ENCODE assay signal across 26 cellular contexts in genomic region chr3:50044976-50045375, GRCh38. TPM values are rescaled to one million over a fixed set of nuclear protein-coding genes. Genes with fewer than 3 reads are reported as not detected.
A peak's percentile ranks its signal among the peaks of the same experiment; 100 is the strongest.
DNase-seq lines count a peak whose midpoint lies in the region; ATAC-seq and TF ChIP-seq lines count a peak whose summit lies in the region.
"Had no signal": no experiment of that assay in that cellular context is flagged by ENCODE, and none has a peak within 500 bp of the region (broad histone marks: within the 10 kb centered on the region; RNA-seq: fewer than 3 reads in every experiment).

No MANE protein-coding gene starts in this region.

- no peak overlapping the region for H3K4me3 Mint-ChIP-seq in H9
- H3K4me3 Mint-ChIP-seq in activated T-helper 1 cell treated with anti-CD3 and anti-CD28 coated beads, Interleukin-12 subunit alpha, Interleukin-12 subunit beta, Interleukin-2, Interleukin-4 antibody, amounts not matched to agents 30 ng/mL and 10 ng/mL and 1 ng/mL, durations not matched to agents 14 hours and 24 hours and 36 hours = no peak overlapping the region
- no peak overlapping the region for H3K4me3 Mint-ChIP-seq in stimulated activated naive B cell treated with anti-CD40 and anti-IgM and Interleukin-4, amounts not matched to agents 10 μg/mL and 1 μg/mL and 100 μg/mL, for 72 hours
- no peak overlapping the region for H3K4me3 Mint-ChIP-seq in osteocyte (ENCODE audit: unreplicated experiment)
- H3K4me3 Mint-ChIP-seq: CD8-positive, alpha-beta memory T cell; GM23338 had no signal

- no peaks in the 10 kb centered on the region for H3K36me3 Mint-ChIP-seq in activated naive CD4-positive, alpha-beta T cell treated with anti-CD3 and anti-CD28 coated beads, Interleukin-2, amount 50 U/mL, for 72 hours
- H3K36me3 Mint-ChIP-seq in H9 (ENCODE audit: insufficient read depth in 1 of 3, low read depth in 3 of 3) (peaks cover 9 to 25% (median 15%) of the 10 kb centered on the region in 3 experiments; a peak in 6 of 7 replicates), osteocyte (ENCODE audit: unreplicated experiment) (peaks cover 11% of the 10 kb centered on the region)
- H3K36me3 Mint-ChIP-seq in activated T-helper 1 cell treated with anti-CD3 and anti-CD28 coated beads, Interleukin-12 subunit alpha, Interleukin-12 subunit beta, Interleukin-2, Interleukin-4 antibody, amounts not matched to agents 30 ng/mL and 10 ng/mL and 1 ng/mL, durations not matched to agents 14 hours and 24 hours and 36 hours (ENCODE audit: low read depth) = peaks cover 18% of the 10 kb centered on the region
- H3K36me3 Mint-ChIP-seq in stimulated activated naive B cell treated with anti-CD40 and anti-IgM and Interleukin-4, amounts not matched to agents 10 μg/mL and 1 μg/mL and 100 μg/mL, for 72 hours = peaks cover 10 to 16% of the 10 kb centered on the region in 2 donors

- H3K27ac ChIP-seq in H9 (ENCODE audit: insufficient read length, low read depth, low read length) = no peak overlapping the region
- H3K27ac ChIP-seq: SJCRH30 had no signal

- H3K27me3 ChIP-seq in H9 (ENCODE audit: insufficient read depth, low read length) = no peaks in the 10 kb centered on the region
- H3K27me3 ChIP-seq: SJCRH30 had no signal

- H3K4me1 Mint-ChIP-seq in H9 (no peaks in the 10 kb centered on the region), osteocyte (ENCODE audit: unreplicated experiment) (peaks cover 25% of the 10 kb centered on the region)
- peaks cover 18% of the 10 kb centered on the region for H3K4me1 Mint-ChIP-seq in activated T-helper 1 cell treated with anti-CD3 and anti-CD28 coated beads, Interleukin-12 subunit alpha, Interleukin-12 subunit beta, Interleukin-2, Interleukin-4 antibody, amounts not matched to agents 30 ng/mL and 10 ng/mL and 1 ng/mL, durations not matched to agents 14 hours and 24 hours and 36 hours (ENCODE audit: low read depth)
- H3K4me1 Mint-ChIP-seq in stimulated activated naive B cell treated with anti-CD40 and anti-IgM and Interleukin-4, amounts not matched to agents 10 μg/mL and 1 μg/mL and 100 μg/mL, for 72 hours = peaks cover 3 to 4% of the 10 kb centered on the region in 2 donors
- H3K4me1 Mint-ChIP-seq: GM23338 had no signal

- H3K9me3 ChIP-seq in H9 (ENCODE audit: control insufficient read depth, low read depth, low read length) = no peaks in the 10 kb centered on the region
- H3K9me3 ChIP-seq: SJCRH30 had no signal

- no peak overlapping the region for H2AK5ac ChIP-seq in H9 (ENCODE audit: insufficient read length, low read length)

- H3K79me1 ChIP-seq in H9 (ENCODE audit: insufficient read depth, low read depth, low read length, poor library complexity, severe bottlenecking) = no peaks in the 10 kb centered on the region

- H4K5ac ChIP-seq in H9 (ENCODE audit: insufficient read length, low read depth, low read length) = no peak overlapping the region

- H3K18ac ChIP-seq in H9 (ENCODE audit: insufficient read length, low read depth, low read length) = no peak overlapping the region

- no peak overlapping the region for H4K8ac ChIP-seq in H9 (replicated peaks; ENCODE audit: insufficient read length, low read depth, low read length)

- ATAC-seq in activated naive CD4-positive, alpha-beta T cell treated with anti-CD3 and anti-CD28 coated beads, Interleukin-2, amount 50 U/mL, for 72 hours = peak in 1 of 2 donors; percentile 81
- ATAC-seq in stimulated activated naive B cell treated with anti-CD40 and anti-IgM and Interleukin-4, amounts not matched to agents 10 μg/mL and 1 μg/mL and 100 μg/mL, for 72 hours (replicated peaks) = peak; percentile 74 to 75
- ATAC-seq: GM23338, PC-3, Right ventricle myocardium inferior, SK-N-SH treated with all-trans-retinoic acid at 6 μM for 48 hours had no signal

- no peak overlapping the region for H4K91ac ChIP-seq in H9 (ENCODE audit: insufficient read length, low read depth, low read length)

- no peak overlapping the region for H3K9ac ChIP-seq in H9 (ENCODE audit: extremely low read depth, insufficient read length, low read length)

- no peaks in the 10 kb centered on the region for H3K79me2 ChIP-seq in H9 (ENCODE audit: insufficient read depth, low read length)

- H2BK120ac ChIP-seq in H9 (ENCODE audit: low read depth, low read length, poor library complexity, severe bottlenecking) = no peak overlapping the region

- H2BK15ac ChIP-seq in H9 (ENCODE audit: low read depth, low read length) = no peak overlapping the region

- no peaks in the 10 kb centered on the region for H4K20me1 ChIP-seq in H9 (ENCODE audit: control insufficient read depth, insufficient read depth, insufficient read length)

- no peak overlapping the region for H2BK5ac ChIP-seq in H9 (ENCODE audit: insufficient read length, low read length)

- TF ChIP-seq CTCF in H9 (conservative IDR thresholded peaks at IDR 0.05) = no peak
- TF ChIP-seq CTCF in osteocyte (IDR thresholded peaks at IDR 0.05) = no peak

- H3K23me2 ChIP-seq in H9 (ENCODE audit: insufficient read length, low read depth, low read length, poor library complexity, severe bottlenecking) = no peaks in the 10 kb centered on the region

- no peak overlapping the region for H2BK20ac ChIP-seq in H9 (ENCODE audit: low read depth, low read length, poor library complexity, severe bottlenecking)

- H3K27ac Mint-ChIP-seq in activated naive CD4-positive, alpha-beta T cell treated with anti-CD3 and anti-CD28 coated beads, Interleukin-2, amount 50 U/mL, for 72 hours = peak overlapping the region; percentile 22 to 69
- H3K27ac Mint-ChIP-seq in H9 (peak overlapping the region in 2 of 3 experiments; percentile 72 to 76; a peak in 2 of 7 replicates), osteocyte (ENCODE audit: unreplicated experiment) (no peak overlapping the region)
- H3K27ac Mint-ChIP-seq in activated T-helper 1 cell treated with anti-CD3 and anti-CD28 coated beads, Interleukin-12 subunit alpha, Interleukin-12 subunit beta, Interleukin-2, Interleukin-4 antibody, amounts not matched to agents 30 ng/mL and 10 ng/mL and 1 ng/mL, durations not matched to agents 14 hours and 24 hours and 36 hours = peak overlapping the region; percentile 2
- H3K27ac Mint-ChIP-seq in stimulated activated naive B cell treated with anti-CD40 and anti-IgM and Interleukin-4, amounts not matched to agents 10 μg/mL and 1 μg/mL and 100 μg/mL, for 72 hours = no peak overlapping the region

- no CpG with 5 or more reads among the region's 1 CpG for WGBS in H9 (ENCODE audit: extremely low coverage, insufficient read length, low lambda C conversion rate)

- intact Hi-C loops in activated T-helper 1 cell treated with anti-CD3 and anti-CD28 coated beads, Interleukin-12 subunit alpha, Interleukin-12 subunit beta, Interleukin-2, Interleukin-4 antibody, amounts not matched to agents 30 ng/mL and 10 ng/mL and 1 ng/mL, durations not matched to agents 14 hours and 24 hours and 36 hours (cut with micrococcal nuclease) = no loop called here

- no peak overlapping the region for H2AFZ ChIP-seq in H9 (ENCODE audit: low read length)
- H2AFZ ChIP-seq: GM23338 had no signal

- no peak overlapping the region for H3T11ph ChIP-seq in H9 (ENCODE audit: low read length)

- H3K4me1 ChIP-seq in H9 (ENCODE audit: insufficient read depth, low read length) = no peaks in the 10 kb centered on the region

- H3K27me3 Mint-ChIP-seq in H9 (ENCODE audit: low read depth) (no peaks in the 10 kb centered on the region), osteocyte (ENCODE audit: unreplicated experiment) (no peaks in the 10 kb centered on the region)
- no peaks in the 10 kb centered on the region for H3K27me3 Mint-ChIP-seq in activated T-helper 1 cell treated with anti-CD3 and anti-CD28 coated beads, Interleukin-12 subunit alpha, Interleukin-12 subunit beta, Interleukin-2, Interleukin-4 antibody, amounts not matched to agents 30 ng/mL and 10 ng/mL and 1 ng/mL, durations not matched to agents 14 hours and 24 hours and 36 hours (ENCODE audit: insufficient read depth)
- H3K27me3 Mint-ChIP-seq in stimulated activated naive B cell treated with anti-CD40 and anti-IgM and Interleukin-4, amounts not matched to agents 10 μg/mL and 1 μg/mL and 100 μg/mL, for 72 hours = no peaks in the 10 kb centered on the region

- H2BK12ac ChIP-seq in H9 (ENCODE audit: insufficient read length, low read depth, low read length) = no peak overlapping the region

- H3K9me3 Mint-ChIP-seq in activated naive CD4-positive, alpha-beta T cell treated with anti-CD3 and anti-CD28 coated beads, Interleukin-2, amount 50 U/mL, for 72 hours = no peaks in the 10 kb centered on the region
- H3K9me3 Mint-ChIP-seq in H9 = no peaks in the 10 kb centered on the region
- no peaks in the 10 kb centered on the region for H3K9me3 Mint-ChIP-seq in activated T-helper 1 cell treated with anti-CD3 and anti-CD28 coated beads, Interleukin-12 subunit alpha, Interleukin-12 subunit beta, Interleukin-2, Interleukin-4 antibody, amounts not matched to agents 30 ng/mL and 10 ng/mL and 1 ng/mL, durations not matched to agents 14 hours and 24 hours and 36 hours
- no peaks in the 10 kb centered on the region for H3K9me3 Mint-ChIP-seq in stimulated activated naive B cell treated with anti-CD40 and anti-IgM and Interleukin-4, amounts not matched to agents 10 μg/mL and 1 μg/mL and 100 μg/mL, for 72 hours
- H3K9me3 Mint-ChIP-seq in osteocyte (ENCODE audit: unreplicated experiment) = no peaks in the 10 kb centered on the region
- H3K9me3 Mint-ChIP-seq: CD8-positive, alpha-beta memory T cell; GM23338 had no signal

- no peak for DNase-seq in activated naive CD4-positive, alpha-beta T cell treated with anti-CD3 and anti-CD28 coated beads, Interleukin-2, amount 50 U/mL, for 72 hours (ENCODE audit: low spot score in 2 of 2)
- DNase-seq in activated naive CD4-positive, alpha-beta T cell treated with Interleukin-2 at 50 U/mL for 16 hours = no peak
- DNase-seq in H9 = no peak
- no peak for DNase-seq in activated T-helper 1 cell treated with anti-CD3 and anti-CD28 coated beads, Interleukin-12 subunit alpha, Interleukin-12 subunit beta, Interleukin-2, Interleukin-4 antibody, amounts not matched to agents 30 ng/mL and 10 ng/mL and 1 ng/mL, durations not matched to agents 14 hours and 24 hours and 36 hours (ENCODE audit: low spot score)
- DNase-seq in stimulated activated naive B cell treated with anti-CD40 and anti-IgM and Interleukin-4, amounts not matched to agents 10 μg/mL and 1 μg/mL and 100 μg/mL, for 72 hours = no peak
- no peak for DNase-seq in osteocyte (ENCODE audit: extremely low spot score, unreplicated experiment)
- no peak for DNase-seq in DMS 273 (lab: John Stamatoyannopoulos, UW; ENCODE audit: unreplicated experiment)
- DNase-seq: C1 segment of cervical spinal cord; CD8-positive, alpha-beta memory T cell; DMS53; HCEC 1CT; IMR-90; KG1; NCI-H1048; NCI-H1417; NCI-H1694; NCI-H2029 treated with DMSO at 0.1 percent for 48 hours; NCI-H446 treated with DMSO at 0.1 percent for 48 hours; NCI-H526; NCI-H82; NK-92 treated with Interleukin-12 subunit alpha and Interleukin-12 subunit beta, amount 100 ng/mL, for 24 hours; PC-3; SJCRH30 had no signal

- H3K56ac ChIP-seq in H9 (ENCODE audit: insufficient read length, low read depth, low read length) = no peak overlapping the region

- no peak overlapping the region for H3K4me2 ChIP-seq in H9 (ENCODE audit: insufficient read depth, insufficient read length, low read length)
- H3K4me2 ChIP-seq: GM23338 had no signal

- H3K4ac ChIP-seq in H9 (ENCODE audit: low read depth, low read length) = no peak overlapping the region

- H3K23ac ChIP-seq in H9 (ENCODE audit: insufficient read length, low read depth, low read length) = no peak overlapping the region

- H3K14ac ChIP-seq in H9 (ENCODE audit: insufficient read depth, low read length) = no peak overlapping the region

RNA-seq across cellular contexts. Expression of gene RBM5, which starts 43.7 kb away (rescaled TPM):
- 100 to 1,000 TPM; 159 to 182 TPM for total RNA-seq in activated naive CD4-positive, alpha-beta T cell treated with anti-CD3 and anti-CD28 coated beads, Interleukin-2, amount 50 U/mL, for 72 hours
- total RNA-seq in H9 (2021) = 110 and 123 TPM in 2 replicates
- total RNA-seq in activated T-helper 1 cell treated with anti-CD3 and anti-CD28 coated beads, Interleukin-12 subunit alpha, Interleukin-12 subunit beta, Interleukin-2, Interleukin-4 antibody, amounts not matched to agents 30 ng/mL and 10 ng/mL and 1 ng/mL, durations not matched to agents 14 hours and 24 hours and 36 hours = 157 and 162 TPM in 2 replicates
- 213 and 225 TPM in 2 replicates for total RNA-seq in osteocyte

Comparison
In these comparisons a context has a peak if more than half of its experiments do, and no peak if none do; other contexts are left out.
1. H3K27ac Mint-ChIP-seq: peak in activated naive CD4-positive, alpha-beta T cell treated with anti-CD3 and anti-CD28 coated beads, Interleukin-2, amount 50 U/mL, for 72 hours (2 of 2), H9 (2 of 3) and activated T-helper 1 cell treated with anti-CD3 and anti-CD28 coated beads, Interleukin-12 subunit alpha, Interleukin-12 subunit beta, Interleukin-2, Interleukin-4 antibody, amounts not matched to agents 30 ng/mL and 10 ng/mL and 1 ng/mL, durations not matched to agents 14 hours and 24 hours and 36 hours (single experiment); none in stimulated activated naive B cell treated with anti-CD40 and anti-IgM and Interleukin-4, amounts not matched to agents 10 μg/mL and 1 μg/mL and 100 μg/mL, for 72 hours (single experiment) and osteocyte (single experiment).